In the genomic region with DNA sequence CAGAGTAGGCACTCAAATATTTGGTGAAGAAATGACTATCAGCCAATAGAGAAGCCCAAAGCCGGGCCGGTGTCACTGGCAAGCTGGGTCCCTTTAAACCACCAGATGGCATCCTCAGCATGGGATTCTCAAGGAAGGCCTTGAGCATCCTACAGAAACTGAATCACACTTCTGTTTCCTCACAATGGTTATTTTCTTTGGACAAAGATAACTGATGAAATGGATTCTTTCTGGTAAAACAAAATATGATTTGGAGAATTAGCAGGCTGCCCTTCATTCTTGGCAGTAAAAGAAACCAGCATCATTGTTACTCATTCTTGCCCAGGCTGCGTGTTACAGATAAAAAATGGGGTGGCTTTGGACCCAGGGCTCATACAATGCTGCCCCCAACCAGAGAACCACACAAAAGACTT, we compare ENCODE assay signal across 8 cellular contexts. TPM values are rescaled to one million over a fixed set of nuclear protein-coding genes. Genes with fewer than 3 reads are reported as not detected.
DNase-seq lines count a peak whose midpoint lies in the region; ATAC-seq and TF ChIP-seq lines count a peak whose summit lies in the region.

No MANE protein-coding gene starts in this region.

- H3K36me3 Mint-ChIP-seq in activated naive CD4-positive, alpha-beta T cell treated with anti-CD3 and anti-CD28 coated beads, Interleukin-2, amount 10 ng/mL, durations not matched to agents 7 days and 5 days = no peaks in the 10 kb centered on the region
- H3K36me3 Mint-ChIP-seq in progenitor cell of endocrine pancreas (ENCODE audit: insufficient read depth) = no peaks in the 10 kb centered on the region

- no peaks in the 10 kb centered on the region for H3K36me3 ChIP-seq in SJCRH30

- no peak overlapping the region for H3K27ac Mint-ChIP-seq in activated naive CD4-positive, alpha-beta T cell treated with anti-CD3 and anti-CD28 coated beads, Interleukin-2, amount 10 ng/mL, durations not matched to agents 7 days and 5 days
- H3K27ac Mint-ChIP-seq in progenitor cell of endocrine pancreas = no peak overlapping the region

- no peaks in the 10 kb centered on the region for H3K9me3 Mint-ChIP-seq in activated naive CD4-positive, alpha-beta T cell treated with anti-CD3 and anti-CD28 coated beads, Interleukin-2, amount 10 ng/mL, durations not matched to agents 7 days and 5 days
- H3K9me3 Mint-ChIP-seq in progenitor cell of endocrine pancreas (ENCODE audit: low read depth) = no peaks in the 10 kb centered on the region

- H3K4me1 ChIP-seq in SJCRH30 = peaks cover 25% of the 10 kb centered on the region

- DNase-seq in COR-L47 (lab: John Stamatoyannopoulos, UW) (peak; percentile 27), SJCRH30 (peak; percentile 47 to 73), globus pallidus (ENCODE audit: low spot score) (peak; percentile 62), progenitor cell of endocrine pancreas (ENCODE audit: low spot score, unreplicated experiment) (no peak)
- DNase-seq in activated naive CD4-positive, alpha-beta T cell treated with anti-CD3 and anti-CD28 coated beads, Interleukin-2, amount 10 ng/mL, durations not matched to agents 7 days and 5 days = peak; percentile 77

- no peaks in the 10 kb centered on the region for H3K9me3 ChIP-seq in SJCRH30 (replicated peaks)

- H3K4me1 Mint-ChIP-seq in activated naive CD4-positive, alpha-beta T cell treated with anti-CD3 and anti-CD28 coated beads, Interleukin-2, amount 10 ng/mL, durations not matched to agents 7 days and 5 days = peaks cover 4% of the 10 kb centered on the region
- H3K4me1 Mint-ChIP-seq in progenitor cell of endocrine pancreas (ENCODE audit: low read depth) = peaks cover 4% of the 10 kb centered on the region

- H3K27me3 Mint-ChIP-seq in activated naive CD4-positive, alpha-beta T cell treated with anti-CD3 and anti-CD28 coated beads, Interleukin-2, amount 10 ng/mL, durations not matched to agents 7 days and 5 days = peaks cover 29% of the 10 kb centered on the region
- H3K27me3 Mint-ChIP-seq in progenitor cell of endocrine pancreas = peaks cover 18% of the 10 kb centered on the region

- no peaks in the 10 kb centered on the region for H3K27me3 ChIP-seq in SJCRH30

- no peak overlapping the region for H3K27ac ChIP-seq in SJCRH30

- H3K4me3 Mint-ChIP-seq in activated naive CD4-positive, alpha-beta T cell treated with anti-CD3 and anti-CD28 coated beads, Interleukin-2, amount 10 ng/mL, durations not matched to agents 7 days and 5 days = no peak overlapping the region
- no peak overlapping the region for H3K4me3 Mint-ChIP-seq in progenitor cell of endocrine pancreas (ENCODE audit: low read depth)

- ATAC-seq in HG02798 (IDR thresholded peaks at IDR 0.05; ENCODE audit: poor library complexity, unreplicated experiment) = peak; percentile 42
- no peak for ATAC-seq in GM18511 (IDR thresholded peaks at IDR 0.05; ENCODE audit: unreplicated experiment)
- ATAC-seq in HG03045 (IDR thresholded peaks at IDR 0.05; ENCODE audit: unreplicated experiment) = no peak

- CTCF ChIA-PET in activated naive CD4-positive, alpha-beta T cell treated with anti-CD3 and anti-CD28 coated beads, Interleukin-2, amount 10 ng/mL, durations not matched to agents 7 days and 5 days (lab: Charles Lee) = interaction anchor here (0.6 to 7.4 kb wide), 4 partner anchors 33 to 105 kb away, joined by 3 to 59 read pairs (median 8); no protein-coding TSS in a partner anchor

- H3K4me3 ChIP-seq in SJCRH30 = no peak overlapping the region

- TF ChIP-seq CTCF in progenitor cell of endocrine pancreas (IDR thresholded peaks at IDR 0.05; ENCODE audit: unreplicated experiment) = peak; percentile 62

RNA-seq across cellular contexts. Expression of a gene that starts 30.3 kb away (rescaled TPM):
- total RNA-seq in SJCRH30 (2014; rRNA removed; shearing (Covaris generic)) = 3.5 and 4.0 TPM in 2 replicates
- 4.0 and 4.2 TPM in 2 replicates for total RNA-seq in progenitor cell of endocrine pancreas
